Comparison of ENCODE assay signal across 15 cellular contexts in the genomic region with DNA sequence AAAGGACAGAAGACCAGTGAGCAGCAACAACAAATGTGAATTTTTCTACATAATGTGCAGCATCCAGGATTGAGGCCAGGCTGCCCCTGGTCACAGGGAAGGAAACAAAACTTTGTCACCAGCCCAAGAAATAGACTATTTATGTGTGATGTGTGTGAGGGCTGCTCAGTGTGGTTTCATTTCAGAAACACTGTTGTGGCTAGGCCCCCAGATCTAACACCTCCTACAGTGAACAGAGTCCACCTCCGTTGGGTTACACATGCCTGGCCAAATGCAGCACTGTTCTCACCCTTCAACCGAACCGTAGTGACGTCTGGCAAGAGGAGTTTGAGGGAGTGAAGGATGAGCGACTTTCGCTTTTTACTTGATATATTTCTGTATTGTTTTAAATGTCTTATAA.
A peak's percentile ranks its signal among the peaks of the same experiment; 100 is the strongest.
DNase-seq lines count a peak whose midpoint lies in the region; ATAC-seq and TF ChIP-seq lines count a peak whose summit lies in the region.
"Had no signal": no experiment of that assay in that cellular context is flagged by ENCODE, and none has a peak within 500 bp of the region (broad histone marks: within the 10 kb centered on the region; RNA-seq: fewer than 3 reads in every experiment).

No MANE protein-coding gene starts in this region.

- POLR2A ChIA-PET in activated CD8-positive, alpha-beta T cell treated with anti-CD3 and anti-CD28 coated beads for 36 hours (lab: Charles Lee): interaction anchor here (0.6 to 0.7 kb wide), 2 partner anchors 98 to 236 kb away, joined by 3 read pairs; no protein-coding TSS in a partner anchor
- POLR2A ChIA-PET in RWPE1 (lab: Yijun Ruan, JAX; ENCODE audit: low non-redundant PET): no interaction called here

- H3K4me1 ChIP-seq in BE2C: no peaks in the 10 kb centered on the region
- H3K4me1 ChIP-seq: colonic mucosa, SJCRH30 had no signal

- peak; percentile 83 for ATAC-seq in activated CD8-positive, alpha-beta memory T cell treated with anti-CD3 and anti-CD28 coated beads, Interleukin-2, amount 10 ng/mL, durations not matched to agents 7 days and 5 days
- peak; percentile 85 for ATAC-seq in HG02610 (IDR thresholded peaks at IDR 0.05; ENCODE audit: unreplicated experiment)
- peak; percentile 76 for ATAC-seq in activated CD8-positive, alpha-beta T cell treated with anti-CD3 and anti-CD28 coated beads for 36 hours
- peak; percentile 77 for ATAC-seq in stimulated activated naive CD8-positive, alpha-beta T cell treated with anti-CD3 and anti-CD28 coated beads, Interleukin-15, Interleukin-2, amounts not matched to agents 100 U/mL and 50 U/mL, for 24 hours

- H3K4me1 Mint-ChIP-seq in activated CD8-positive, alpha-beta memory T cell treated with anti-CD3 and anti-CD28 coated beads, Interleukin-2, amount 10 ng/mL, durations not matched to agents 7 days and 5 days: peaks cover 35% of the 10 kb centered on the region
- H3K4me1 Mint-ChIP-seq in activated CD8-positive, alpha-beta T cell treated with anti-CD3 and anti-CD28 coated beads for 36 hours (ENCODE audit: low read depth): peaks cover 23% of the 10 kb centered on the region

- no peaks in the 10 kb centered on the region for H3K9me3 Mint-ChIP-seq in activated CD8-positive, alpha-beta memory T cell treated with anti-CD3 and anti-CD28 coated beads, Interleukin-2, amount 10 ng/mL, durations not matched to agents 7 days and 5 days (ENCODE audit: low read depth)
- H3K9me3 Mint-ChIP-seq in activated CD8-positive, alpha-beta T cell treated with anti-CD3 and anti-CD28 coated beads for 36 hours: no peaks in the 10 kb centered on the region
- H3K9me3 Mint-ChIP-seq: naive B cell had no signal

- H3K27ac Mint-ChIP-seq in activated CD8-positive, alpha-beta memory T cell treated with anti-CD3 and anti-CD28 coated beads, Interleukin-2, amount 10 ng/mL, durations not matched to agents 7 days and 5 days: peak overlapping the region; percentile 98
- no peak overlapping the region for H3K27ac Mint-ChIP-seq in activated CD8-positive, alpha-beta T cell treated with anti-CD3 and anti-CD28 coated beads for 36 hours
- H3K27ac Mint-ChIP-seq: naive B cell had no signal

- H3K36me3 ChIP-seq in BE2C: no peaks in the 10 kb centered on the region
- H3K36me3 ChIP-seq: colonic mucosa, SJCRH30 had no signal

- no peaks in the 10 kb centered on the region for H3K27me3 ChIP-seq in BE2C
- H3K27me3 ChIP-seq: colonic mucosa, SJCRH30 had no signal

- H3K9me3 ChIP-seq in BE2C: no peaks in the 10 kb centered on the region
- H3K9me3 ChIP-seq: colonic mucosa, SJCRH30 had no signal

- H3K27ac ChIP-seq in RWPE1: no peak overlapping the region
- H3K27ac ChIP-seq: colonic mucosa, SJCRH30 had no signal

- TF ChIP-seq CTCF in activated CD8-positive, alpha-beta T cell treated with anti-CD3 and anti-CD28 coated beads for 36 hours (IDR thresholded peaks at IDR 0.05): no peak
- TF ChIP-seq CTCF in RWPE1 (conservative IDR thresholded peaks at IDR 0.05; ENCODE audit: low read depth) (no peak), BE2C (IDR thresholded peaks at IDR 0.05; ENCODE audit: low read depth, low read length) (no peak)

- H3K4me3 Mint-ChIP-seq in activated CD8-positive, alpha-beta memory T cell treated with anti-CD3 and anti-CD28 coated beads, Interleukin-2, amount 10 ng/mL, durations not matched to agents 7 days and 5 days: peak overlapping the region; percentile 66
- no peak overlapping the region for H3K4me3 Mint-ChIP-seq in activated CD8-positive, alpha-beta T cell treated with anti-CD3 and anti-CD28 coated beads for 36 hours
- H3K4me3 Mint-ChIP-seq: naive B cell had no signal

- peak; percentile 84 for DNase-seq in activated CD8-positive, alpha-beta memory T cell treated with anti-CD3 and anti-CD28 coated beads, Interleukin-2, amount 10 ng/mL, durations not matched to agents 7 days and 5 days
- DNase-seq in activated CD8-positive, alpha-beta memory T cell treated with anti-CD3 and anti-CD28 coated beads, Interleukin-2, amount 50 U/mL, for 4 hours: no peak
- peak; percentile 48 for DNase-seq in activated CD8-positive, alpha-beta T cell treated with anti-CD3 and anti-CD28 coated beads for 36 hours
- DNase-seq in stimulated activated naive CD8-positive, alpha-beta T cell treated with anti-CD3 and anti-CD28 coated beads, Interleukin-15, Interleukin-2, amounts not matched to agents 100 U/mL and 50 U/mL, for 24 hours: no peak
- DNase-seq in GM19240 (ENCODE audit: insufficient read length, low spot score) (no peak), RWPE1 (ENCODE audit: low spot score) (no peak), BE2C (no peak)
- DNase-seq: ACHN; activated T-cell treated with anti-CD3 and anti-CD28 coated beads for 4 hours; colonic mucosa; naive B cell; NCI-H1930; SJCRH30; stimulated activated CD4-positive, alpha-beta T cell treated with anti-CD3 and anti-CD28 coated beads, Interleukin-1b, Interleukin-23, amount 100 ng/mL, for 48 hours had no signal

- no peak overlapping the region for H3K4me3 ChIP-seq in BE2C (ENCODE audit: low read depth, low read length)
- H3K4me3 ChIP-seq: colonic mucosa, SJCRH30 had no signal

- no peaks in the 10 kb centered on the region for H3K27me3 Mint-ChIP-seq in activated CD8-positive, alpha-beta memory T cell treated with anti-CD3 and anti-CD28 coated beads, Interleukin-2, amount 10 ng/mL, durations not matched to agents 7 days and 5 days
- H3K27me3 Mint-ChIP-seq in activated CD8-positive, alpha-beta T cell treated with anti-CD3 and anti-CD28 coated beads for 36 hours: no peaks in the 10 kb centered on the region
- H3K27me3 Mint-ChIP-seq: naive B cell had no signal

- CTCF ChIA-PET in activated CD8-positive, alpha-beta memory T cell treated with anti-CD3 and anti-CD28 coated beads, Interleukin-2, amount 10 ng/mL, durations not matched to agents 7 days and 5 days (lab: Charles Lee): interaction anchor here (1.1 to 2.0 kb wide), 2 partner anchors 52 to 175 kb away, joined by 3 to 5 read pairs; no protein-coding TSS in a partner anchor
- CTCF ChIA-PET in activated CD8-positive, alpha-beta T cell treated with anti-CD3 and anti-CD28 coated beads for 36 hours (lab: Charles Lee): no interaction called here
- CTCF ChIA-PET in RWPE1 (lab: Yijun Ruan, JAX): no interaction called here

- H3K36me3 Mint-ChIP-seq in activated CD8-positive, alpha-beta memory T cell treated with anti-CD3 and anti-CD28 coated beads, Interleukin-2, amount 10 ng/mL, durations not matched to agents 7 days and 5 days: peaks cover 16% of the 10 kb centered on the region
- H3K36me3 Mint-ChIP-seq in activated CD8-positive, alpha-beta T cell treated with anti-CD3 and anti-CD28 coated beads for 36 hours (ENCODE audit: low read depth): peaks cover 3% of the 10 kb centered on the region

- intact Hi-C loops in activated CD8-positive, alpha-beta T cell treated with anti-CD3 and anti-CD28 coated beads for 36 hours (cut with micrococcal nuclease): no loop called here

Comparison
In these comparisons a context has a peak if more than half of its experiments do, and no peak if none do; other contexts are left out.
1. DNase-seq: peak in activated CD8-positive, alpha-beta memory T cell treated with anti-CD3 and anti-CD28 coated beads, Interleukin-2, amount 10 ng/mL, durations not matched to agents 7 days and 5 days (single experiment) and activated CD8-positive, alpha-beta T cell treated with anti-CD3 and anti-CD28 coated beads for 36 hours (single experiment); none in activated CD8-positive, alpha-beta memory T cell treated with anti-CD3 and anti-CD28 coated beads, Interleukin-2, amount 50 U/mL, for 4 hours (single experiment), stimulated activated naive CD8-positive, alpha-beta T cell treated with anti-CD3 and anti-CD28 coated beads, Interleukin-15, Interleukin-2, amounts not matched to agents 100 U/mL and 50 U/mL, for 24 hours (single experiment), GM19240 (single experiment), RWPE1 (single experiment) and BE2C (single experiment).
2. Peak in every context shown above with its lines, with median percentiles within 50 percentile points of each other: ATAC-seq.